7 cellular contexts compared by ENCODE assay signal in genomic region chr10:21173433-21173963, GRCh38.
DNase-seq lines count a peak whose midpoint lies in the region; ATAC-seq and TF ChIP-seq lines count a peak whose summit lies in the region.

No MANE protein-coding gene starts in this region.

- TF ChIP-seq CTCF in stomach (IDR thresholded peaks at IDR 0.05): no peak

- no peak for ATAC-seq in HG02678 (IDR thresholded peaks at IDR 0.05; ENCODE audit: unreplicated experiment)
- no peak for ATAC-seq in GM21717 (IDR thresholded peaks at IDR 0.05; ENCODE audit: unreplicated experiment)

- H3K4me3 ChIP-seq in iPS-20b (ENCODE audit: low read length) (peak overlapping the region; percentile 71), stomach (peak overlapping the region; percentile 55 to 72 (median 63))

- H3K27ac ChIP-seq in angular gyrus (ENCODE audit: low read depth, low read length): peak overlapping the region; percentile 73
- no peak overlapping the region for H3K27ac ChIP-seq in iPS-20b (ENCODE audit: low read length)
- H3K27ac ChIP-seq in stomach: peak overlapping the region; percentile 81 to 90 (median 83)

- 0 to 1% (median 1%) methylated on average over 20 to 60 of the region's 60 CpGs for WGBS in stomach, 5 donors

- DNase-seq in HK-2 (ENCODE audit: unreplicated experiment) (peak; percentile 20), stomach (no peak), ureter (ENCODE audit: low spot score) (no peak)

- H3K27me3 ChIP-seq in iPS-20b (ENCODE audit: insufficient read depth, low read length): peaks cover 47% of the 10 kb centered on the region
- peaks cover 0 to 54% (median 20%) of the 10 kb centered on the region in 3 donors for H3K27me3 ChIP-seq in stomach

- no peak for TF ChIP-seq POLR2A in stomach (IDR thresholded peaks at IDR 0.05)

- TF ChIP-seq EP300 in stomach (IDR thresholded peaks at IDR 0.05): no peak

- no peak overlapping the region for H3K9ac ChIP-seq in iPS-20b (ENCODE audit: low read depth, low read length)

- intact Hi-C loops in stomach (cut with DNase I; ENCODE audit: low total_unique reads): no loop called here

- H3K9me3 ChIP-seq in iPS-20b (ENCODE audit: insufficient read depth, low read depth, low read length): no peaks in the 10 kb centered on the region
- no peaks in the 10 kb centered on the region for H3K9me3 ChIP-seq in stomach

- H3K4me1 ChIP-seq in iPS-20b (ENCODE audit: insufficient read depth, low read length) (peaks cover 18% of the 10 kb centered on the region; the same call in 1 of the 2 replicates), stomach (peaks cover 4 to 35% (median 25%) of the 10 kb centered on the region in 4 donors)

- H3K36me3 ChIP-seq in iPS-20b (ENCODE audit: insufficient read depth, low read depth, low read length) (no peaks in the 10 kb centered on the region), stomach (no peaks in the 10 kb centered on the region)
